Comparison of ENCODE assay signal across 8 cellular contexts in genomic region chr17:50150354-50151040, GRCh38. TPM values are rescaled to one million over a fixed set of nuclear protein-coding genes. Genes with fewer than 3 reads are reported as not detected.
DNase-seq lines count a peak whose midpoint lies in the region; ATAC-seq and TF ChIP-seq lines count a peak whose summit lies in the region.

TSS of gene PPP1R9B (minus strand) at chr17:50150677. CDS start at chr17:50150513, 164 bp downstream.

- H3K27me3 ChIP-seq in HCT116 (ENCODE audit: insufficient read depth, low read length): no peaks in the 10 kb centered on the region
- H3K27me3 ChIP-seq in gastroesophageal sphincter: no peaks in the 10 kb centered on the region
- H3K27me3 ChIP-seq in trophoblast cell (ENCODE audit: insufficient read depth, low read length): no peaks in the 10 kb centered on the region

- POLR2A ChIA-PET in HCT116 (lab: Charles Lee): interaction anchor here (2.5 kb wide), 1 partner anchor 11 kb away, joined by 22 read pairs; no protein-coding TSS in a partner anchor

- TF ChIP-seq CTCF in HCT116 (IDR thresholded peaks at IDR 0.05 in 2 of 3, conservative IDR thresholded peaks at IDR 0.05 in 1 of 3; ENCODE audit: borderline replicate concordance in 1 of 3, insufficient read depth in 1 of 3, low read depth in 2 of 3, low read length in 2 of 3) (no peak), VCaP (conservative IDR thresholded peaks at IDR 0.05) (no peak), gastroesophageal sphincter (IDR thresholded peaks at IDR 0.05) (no peak)

- H3K23ac ChIP-seq in trophoblast cell (ENCODE audit: low read length): no peak within 1 kb of the TSS

- intact Hi-C loops in HCT116 (cut with micrococcal nuclease): no loop called here

- H4K91ac ChIP-seq in trophoblast cell (ENCODE audit: low read depth, low read length): peak within 1 kb of the TSS; percentile 80

- peak within 1 kb of the TSS; percentile 84 for H3K4ac ChIP-seq in trophoblast cell (ENCODE audit: low read depth, low read length)

- no peak for TF ChIP-seq EP300 in gastroesophageal sphincter (IDR thresholded peaks at IDR 0.05)

- peak within 1 kb of the TSS; percentile 82 for H4K12ac ChIP-seq in trophoblast cell (ENCODE audit: low read depth, low read length)

- TF ChIP-seq POLR2A in HCT116 (IDR thresholded peaks at IDR 0.05; ENCODE audit: borderline replicate concordance, extremely low read depth, insufficient read depth, insufficient read length) (no peak), gastroesophageal sphincter (IDR thresholded peaks at IDR 0.05) (peak; percentile 18 to 25)

- peaks cover 41 to 66% of the 10 kb centered on the region in 2 experiments for H3K4me1 ChIP-seq in HCT116 (ENCODE audit: control insufficient read depth in 1 of 2, insufficient read depth in 2 of 2, low read length in 2 of 2)
- H3K4me1 ChIP-seq in gastroesophageal sphincter: peaks cover 0 to 89% (median 54%) of the 10 kb centered on the region in 3 donors
- H3K4me1 ChIP-seq in trophoblast cell (ENCODE audit: control insufficient read depth in 1 of 2, insufficient read depth in 2 of 2, low read length in 2 of 2): peaks cover 15 to 27% of the 10 kb centered on the region in 2 experiments

- peak within 1 kb of the TSS; percentile 71 for H2BK5ac ChIP-seq in trophoblast cell (ENCODE audit: low read depth, low read length, poor library complexity)

- DNase-seq in HCT116 (ENCODE audit: low read depth, low spot score) (no peak), trophoblast cell (no peak), hippocampal formation (lab: John Stamatoyannopoulos, UW) (no peak), NCI-H82 (lab: John Stamatoyannopoulos, UW) (no peak), activated gamma-delta T cell (lab: John Stamatoyannopoulos, UW) (no peak)

- peak within 1 kb of the TSS; percentile 59 for H2BK120ac ChIP-seq in trophoblast cell (ENCODE audit: insufficient read depth, low read length, poor library complexity)

- H3K9ac ChIP-seq in HCT116 (ENCODE audit: low read length): peak within 1 kb of the TSS; percentile 74
- peak within 1 kb of the TSS; percentile 81 for H3K9ac ChIP-seq in trophoblast cell (ENCODE audit: low read length)

- no peak for TF ChIP-seq RAD21 in HCT116 (IDR thresholded peaks at IDR 0.05; ENCODE audit: low read depth)

- no peaks in the 10 kb centered on the region for H3K9me3 ChIP-seq in HCT116 (ENCODE audit: control insufficient read depth in 1 of 2, insufficient read depth in 1 of 2, low read depth in 1 of 2, low read length in 2 of 2)
- H3K9me3 ChIP-seq in gastroesophageal sphincter: no peaks in the 10 kb centered on the region
- no peaks in the 10 kb centered on the region for H3K9me3 ChIP-seq in trophoblast cell (ENCODE audit: insufficient read depth, low read depth, low read length)

- H3K4me3 ChIP-seq in HCT116 (replicated peaks in 1 of 2; ENCODE audit: low read depth in 1 of 2, low read length in 2 of 2) (peak within 1 kb of the TSS; percentile 76 to 97), gastroesophageal sphincter (peak within 1 kb of the TSS; percentile 47 to 89), trophoblast cell (ENCODE audit: low read depth, low read length) (peak within 1 kb of the TSS; percentile 85)

- BruUV-seq in HCT116 (replicated peaks; lab: Mats Ljungman, UMichigan): no TSS peak

- peaks cover 52% of the 10 kb centered on the region for H3K79me2 ChIP-seq in HCT116 (ENCODE audit: insufficient read depth, low read length)
- peaks cover 19% of the 10 kb centered on the region for H3K79me2 ChIP-seq in trophoblast cell (ENCODE audit: control insufficient read depth, insufficient read depth, low read length, poor library complexity)

- H2AK5ac ChIP-seq in trophoblast cell (ENCODE audit: low read length): peak within 1 kb of the TSS; percentile 75

- RAD21 ChIA-PET in HCT116 (lab: Charles Lee; ENCODE audit: low non-redundant PET in 1 of 2, low total read pairs in 2 of 2, uncharacterized antibody in 2 of 2, unreplicated experiment in 2 of 2): interaction anchor here (0.7 to 1.6 kb wide), 2 partner anchors 11 to 12 kb away, joined by 4 to 8 read pairs; no protein-coding TSS in a partner anchor

- WGBS in gastroesophageal sphincter (ENCODE audit: low coverage in 1 of 2), 2 donors: 0% methylated on average over 1 of the region's 69 CpGs; no CpG with 5 or more reads in 1 of the 2 donors
- WGBS in trophoblast cell (ENCODE audit: extremely low coverage, insufficient coverage, insufficient read length): no CpG with 5 or more reads among the region's 69 CpGs

- no peaks in the 10 kb centered on the region for H4K20me1 ChIP-seq in HCT116 (ENCODE audit: insufficient read depth)

- ATAC-seq in HCT116 (peak; percentile 1), gastroesophageal sphincter (no peak), HG02623 (IDR thresholded peaks at IDR 0.05; ENCODE audit: unreplicated experiment) (no peak)

- peak within 1 kb of the TSS; percentile 88 for H4K8ac ChIP-seq in trophoblast cell (ENCODE audit: low read depth, low read length)

- H3K14ac ChIP-seq in trophoblast cell (ENCODE audit: low read length): peak within 1 kb of the TSS; percentile 87

- H2AFZ ChIP-seq in HCT116 (ENCODE audit: low read depth, low read length, poor library complexity, severe bottlenecking) (no peak within 1 kb of the TSS), trophoblast cell (ENCODE audit: insufficient read depth, low read length, poor library complexity) (peak within 1 kb of the TSS; percentile 74)

- H3K18ac ChIP-seq in trophoblast cell (ENCODE audit: low read length): peak within 1 kb of the TSS; percentile 74

- H2BK12ac ChIP-seq in trophoblast cell (ENCODE audit: low read length): peak within 1 kb of the TSS; percentile 29

- peaks cover 23% of the 10 kb centered on the region for H3K79me1 ChIP-seq in trophoblast cell (ENCODE audit: low read length)

- CTCF ChIA-PET in HCT116 (lab: Charles Lee): interaction anchor here (0.6 to 2.6 kb wide), 10 partner anchors 10 to 247 kb away, joined by 3 to 31 read pairs (median 6); partner anchors contain the start of genes LRRC59 and TMEM92

- H3K27ac ChIP-seq in HCT116 (ENCODE audit: low read depth, low read length) (peak within 1 kb of the TSS; percentile 89), VCaP (peak within 1 kb of the TSS; percentile 86), gastroesophageal sphincter (peak within 1 kb of the TSS; percentile 66 to 97 (median 93)), trophoblast cell (ENCODE audit: low read depth, low read length) (peak within 1 kb of the TSS; percentile 59)

- H3K9me2 ChIP-seq in HCT116 (ENCODE audit: insufficient read depth): no peaks in the 10 kb centered on the region

- H3K4me2 ChIP-seq in HCT116 (ENCODE audit: low read length): peak within 1 kb of the TSS; percentile 92
- H3K4me2 ChIP-seq in trophoblast cell (ENCODE audit: low read length): peak within 1 kb of the TSS; percentile 95

- peaks cover 10 to 18% of the 10 kb centered on the region in 2 experiments; a peak in 3 of 4 replicates for H3K36me3 ChIP-seq in HCT116 (ENCODE audit: control insufficient read depth in 1 of 2, insufficient read depth in 2 of 2, low read length in 2 of 2)
- peaks cover 0 to under 1% of the 10 kb centered on the region in 2 donors for H3K36me3 ChIP-seq in gastroesophageal sphincter
- peaks cover 10 to 13% of the 10 kb centered on the region in 2 experiments for H3K36me3 ChIP-seq in trophoblast cell (ENCODE audit: control insufficient read depth in 1 of 2, insufficient read depth in 2 of 2, low read length in 2 of 2)

TF ChIP-seq in HCT116, 20 proteins besides CTCF, POLR2A, EP300 and RAD21:
- TF ChIP-seq ZNF274 (IDR thresholded peaks at IDR 0.05; ENCODE audit: low read depth, low read length) (no peak), ELF1 (IDR thresholded peaks at IDR 0.05; ENCODE audit: borderline replicate concordance, low read depth) (no peak), ZFX (IDR thresholded peaks at IDR 0.05) (peak; percentile 39; the same call in 1 of the 2 replicates)
- TF ChIP-seq, protein P1, sequence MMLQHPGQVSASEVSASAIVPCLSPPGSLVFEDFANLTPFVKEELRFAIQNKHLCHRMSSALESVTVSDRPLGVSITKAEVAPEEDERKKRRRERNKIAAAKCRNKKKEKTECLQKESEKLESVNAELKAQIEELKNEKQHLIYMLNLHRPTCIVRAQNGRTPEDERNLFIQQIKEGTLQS (IDR thresholded peaks at IDR 0.05): no peak

RNA-seq across cellular contexts. Expression of gene PPP1R9B, which starts in this region (rescaled TPM):
- 112 TPM for total RNA-seq in HCT116 (2021; ENCODE audit: unreplicated experiment)
- polyA plus RNA-seq in HCT116 (2012): 65.7 and 68.5 TPM in 2 replicates
- 10 to 100 TPM; 23.3 to 38.1 (median 30.8) TPM for total RNA-seq in gastroesophageal sphincter
- 23.2 and 23.4 TPM in 2 replicates for polyA plus RNA-seq in trophoblast cell (2013)
